Comparison of ENCODE assay signal across 8 cellular contexts in the genomic region with DNA sequence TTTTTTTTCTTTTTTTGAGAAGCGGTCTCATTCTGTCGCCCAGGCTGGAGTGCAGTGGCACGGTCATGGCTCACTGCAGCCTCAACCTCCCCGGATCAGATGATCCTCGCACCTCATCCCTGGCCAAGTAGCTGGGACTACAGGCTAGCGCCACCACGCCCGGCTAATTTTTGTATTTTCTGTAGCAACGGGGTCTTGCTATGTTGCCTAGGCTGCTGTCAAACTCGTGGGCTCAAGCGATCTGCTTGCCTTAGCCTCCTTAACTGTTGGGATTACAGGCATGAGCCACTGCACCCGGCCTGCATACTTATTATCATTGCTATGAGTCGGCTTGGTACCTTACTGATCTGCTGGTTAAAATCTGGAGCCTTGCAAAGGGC. TPM values are rescaled to one million over a fixed set of nuclear protein-coding genes. Genes with fewer than 3 reads are reported as not detected.
DNase-seq lines count a peak whose midpoint lies in the region; ATAC-seq lines count a peak whose summit lies in the region.

No MANE protein-coding gene starts in this region.

- peak overlapping the region; percentile 79 for H3K9ac ChIP-seq in HUES48 (ENCODE audit: low read depth, low read length)

- POLR2A ChIA-PET in activated CD8-positive, alpha-beta T cell treated with anti-CD3 and anti-CD28 coated beads, Interleukin-2, amount 10 ng/mL, durations not matched to agents 7 days and 5 days (lab: Charles Lee) = interaction anchor here (0.9 to 1.3 kb wide), 3 partner anchors 8 to 33 kb away, joined by 3 to 5 read pairs (median 3); partner anchors contain the start of gene CENPP

- peak overlapping the region; percentile 95 to 99 (median 99) for H3K4me3 Mint-ChIP-seq in CD4-positive, CD25-positive, alpha-beta regulatory T cell
- peak overlapping the region; percentile 95 for H3K4me3 Mint-ChIP-seq in activated CD8-positive, alpha-beta T cell treated with anti-CD3 and anti-CD28 coated beads, Interleukin-2, amount 10 ng/mL, durations not matched to agents 7 days and 5 days

- peaks cover 19 to 77% (median 54%) of the 10 kb centered on the region in 4 donors for H3K4me1 Mint-ChIP-seq in CD4-positive, CD25-positive, alpha-beta regulatory T cell
- H3K4me1 Mint-ChIP-seq in activated CD8-positive, alpha-beta T cell treated with anti-CD3 and anti-CD28 coated beads, Interleukin-2, amount 10 ng/mL, durations not matched to agents 7 days and 5 days (ENCODE audit: low read depth) = peaks cover 63% of the 10 kb centered on the region

- H3K27ac ChIP-seq in CD4-positive, CD25-positive, alpha-beta regulatory T cell (ENCODE audit: insufficient read depth, low read length, poor library complexity, severe bottlenecking) = peak overlapping the region; percentile 81
- peak overlapping the region; percentile 90 for H3K27ac ChIP-seq in HUES48 (ENCODE audit: low read depth, low read length)

- CTCF ChIA-PET in activated CD8-positive, alpha-beta T cell treated with anti-CD3 and anti-CD28 coated beads, Interleukin-2, amount 10 ng/mL, durations not matched to agents 7 days and 5 days (lab: Charles Lee) = no interaction called here

- no peaks in the 10 kb centered on the region for H3K9me3 ChIP-seq in CD4-positive, CD25-positive, alpha-beta regulatory T cell (ENCODE audit: control insufficient read depth in 2 of 2, low read length in 2 of 2)
- no peaks in the 10 kb centered on the region for H3K9me3 ChIP-seq in HUES48 (ENCODE audit: control insufficient read depth, insufficient read depth, low read length)

- H3K9me3 Mint-ChIP-seq in CD4-positive, CD25-positive, alpha-beta regulatory T cell = no peaks in the 10 kb centered on the region
- no peaks in the 10 kb centered on the region for H3K9me3 Mint-ChIP-seq in activated CD8-positive, alpha-beta T cell treated with anti-CD3 and anti-CD28 coated beads, Interleukin-2, amount 10 ng/mL, durations not matched to agents 7 days and 5 days (ENCODE audit: insufficient read depth)

- peaks cover 5% of the 10 kb centered on the region for H3K27me3 Mint-ChIP-seq in CD4-positive, CD25-positive, alpha-beta regulatory T cell
- no peaks in the 10 kb centered on the region for H3K27me3 Mint-ChIP-seq in activated CD8-positive, alpha-beta T cell treated with anti-CD3 and anti-CD28 coated beads, Interleukin-2, amount 10 ng/mL, durations not matched to agents 7 days and 5 days (ENCODE audit: low read depth)

- H3K4me3 ChIP-seq in CD4-positive, CD25-positive, alpha-beta regulatory T cell (ENCODE audit: low read depth, low read length) = peak overlapping the region; percentile 98
- H3K4me3 ChIP-seq in HUES48 (ENCODE audit: low read depth, low read length) = peak overlapping the region; percentile 95

- DNase-seq in CD4-positive, CD25-positive, alpha-beta regulatory T cell = peak in 2 of 3 donors; percentile 5 to 28
- DNase-seq in activated CD8-positive, alpha-beta T cell treated with anti-CD3 and anti-CD28 coated beads, Interleukin-2, amount 10 ng/mL, durations not matched to agents 7 days and 5 days = peak; percentile 33
- DNase-seq in foreskin melanocyte (peak; percentile 15), pons (ENCODE audit: low spot score) (peak; percentile 22), COR-L47 (lab: John Stamatoyannopoulos, UW) (no peak)

- peaks cover 37% of the 10 kb centered on the region for H3K4me1 ChIP-seq in CD4-positive, CD25-positive, alpha-beta regulatory T cell (ENCODE audit: control insufficient read depth, insufficient read depth, low read length, poor library complexity, severe bottlenecking)
- peaks cover 5% of the 10 kb centered on the region for H3K4me1 ChIP-seq in HUES48 (ENCODE audit: control insufficient read depth, insufficient read depth, low read length)

- no peak for ATAC-seq in CD4-positive, CD25-positive, alpha-beta regulatory T cell (ENCODE audit: low read depth in 2 of 2)
- ATAC-seq in activated CD8-positive, alpha-beta T cell treated with anti-CD3 and anti-CD28 coated beads, Interleukin-2, amount 10 ng/mL, durations not matched to agents 7 days and 5 days = peak; percentile 10
- ATAC-seq in HG03460 (IDR thresholded peaks at IDR 0.05; ENCODE audit: unreplicated experiment) (no peak), GM18870 (IDR thresholded peaks at IDR 0.05; ENCODE audit: unreplicated experiment) (no peak)

- peaks cover 32% of the 10 kb centered on the region for H3K36me3 Mint-ChIP-seq in CD4-positive, CD25-positive, alpha-beta regulatory T cell
- peaks cover 62% of the 10 kb centered on the region for H3K36me3 Mint-ChIP-seq in activated CD8-positive, alpha-beta T cell treated with anti-CD3 and anti-CD28 coated beads, Interleukin-2, amount 10 ng/mL, durations not matched to agents 7 days and 5 days (ENCODE audit: low read depth)

- H3K27me3 ChIP-seq in CD4-positive, CD25-positive, alpha-beta regulatory T cell (ENCODE audit: control insufficient read depth, insufficient read depth, low read length) = no peaks in the 10 kb centered on the region
- H3K27me3 ChIP-seq in HUES48 (ENCODE audit: control insufficient read depth, insufficient read depth, low read length) = no peaks in the 10 kb centered on the region

- peaks cover 24% of the 10 kb centered on the region for H3K36me3 ChIP-seq in CD4-positive, CD25-positive, alpha-beta regulatory T cell (ENCODE audit: control insufficient read depth, insufficient read depth, low read length)
- H3K36me3 ChIP-seq in HUES48 (ENCODE audit: control insufficient read depth, insufficient read depth, low read length) = peaks cover 54% of the 10 kb centered on the region

- H3K27ac Mint-ChIP-seq in CD4-positive, CD25-positive, alpha-beta regulatory T cell = peak overlapping the region; percentile 98 to 99 (median 99)
- peak overlapping the region; percentile 98 for H3K27ac Mint-ChIP-seq in activated CD8-positive, alpha-beta T cell treated with anti-CD3 and anti-CD28 coated beads, Interleukin-2, amount 10 ng/mL, durations not matched to agents 7 days and 5 days

RNA-seq across cellular contexts. Expression of gene IARS1, which starts 0.8 kb away (rescaled TPM):
- 67.1 TPM for total RNA-seq in CD4-positive, CD25-positive, alpha-beta regulatory T cell
- 10 to 100 TPM; 51.1 to 58.2 (median 51.6) TPM for polyA plus RNA-seq in CD4-positive, CD25-positive, alpha-beta regulatory T cell
- 100 to 1,000 TPM; 138 to 141 TPM for total RNA-seq in activated CD8-positive, alpha-beta T cell treated with anti-CD3 and anti-CD28 coated beads, Interleukin-2, amount 10 ng/mL, durations not matched to agents 7 days and 5 days

RNA-seq across cellular contexts. Expression of gene NOL8, which starts 30.9 kb away (rescaled TPM):
- total RNA-seq in CD4-positive, CD25-positive, alpha-beta regulatory T cell = 58.7 TPM
- polyA plus RNA-seq in CD4-positive, CD25-positive, alpha-beta regulatory T cell = 10 to 100 TPM; 23.5 to 28.5 (median 26.6) TPM
- 10 to 100 TPM; 51.7 to 55.3 TPM for total RNA-seq in activated CD8-positive, alpha-beta T cell treated with anti-CD3 and anti-CD28 coated beads, Interleukin-2, amount 10 ng/mL, durations not matched to agents 7 days and 5 days

RNA-seq across cellular contexts. Expression of gene CENPP, which starts 31.5 kb away (rescaled TPM):
- total RNA-seq in CD4-positive, CD25-positive, alpha-beta regulatory T cell = 6.1 TPM
- 1 to 10 TPM; 2.7 to 5.3 (median 3.8) TPM for polyA plus RNA-seq in CD4-positive, CD25-positive, alpha-beta regulatory T cell
- total RNA-seq in activated CD8-positive, alpha-beta T cell treated with anti-CD3 and anti-CD28 coated beads, Interleukin-2, amount 10 ng/mL, durations not matched to agents 7 days and 5 days = 10 to 100 TPM; 26.4 to 29.1 TPM
